Comparison of ENCODE assay signal across 8 cellular contexts in genomic region chr5:78647838-78648358, GRCh38. TPM values are rescaled to one million over a fixed set of nuclear protein-coding genes. Genes with fewer than 3 reads are reported as not detected.
A peak's percentile ranks its signal among the peaks of the same experiment; 100 is the strongest.
DNase-seq lines count a peak whose midpoint lies in the region; ATAC-seq and TF ChIP-seq lines count a peak whose summit lies in the region.

No MANE protein-coding gene starts in this region.

- intact Hi-C loops in left ventricle myocardium inferior (cut with micrococcal nuclease), result loop anchor here (10.0 kb wide), 1 partner anchor 103 kb away; no protein-coding TSS in a partner anchor

- peak overlapping the region; percentile 93 for H3K27ac ChIP-seq in left ventricle myocardium inferior (replicated peaks)
- H3K27ac ChIP-seq in parathyroid adenoma, result peak overlapping the region; percentile 90

- H3K4me2 ChIP-seq in parathyroid adenoma (ENCODE audit: low read length), result peak overlapping the region; percentile 85

- POLR2A ChIA-PET in activated naive CD8-positive, alpha-beta T cell treated with anti-CD3 and anti-CD28 coated beads, Interleukin-2, amount 10 ng/mL, durations not matched to agents 7 days and 5 days (lab: Charles Lee), result no interaction called here

- peaks cover 10% of the 10 kb centered on the region; the same call in 1 of the 2 replicates for H3K4me1 ChIP-seq in ES-I3 (ENCODE audit: insufficient read depth, low read length)
- peaks cover 34% of the 10 kb centered on the region for H3K4me1 ChIP-seq in left ventricle myocardium inferior
- peaks cover 6% of the 10 kb centered on the region for H3K4me1 ChIP-seq in parathyroid adenoma

- H3K79me2 ChIP-seq in parathyroid adenoma, result no peaks in the 10 kb centered on the region

- peak overlapping the region; percentile 70 for H3K4me3 Mint-ChIP-seq in activated naive CD8-positive, alpha-beta T cell treated with anti-CD3 and anti-CD28 coated beads, Interleukin-2, amount 10 ng/mL, durations not matched to agents 7 days and 5 days

- H3K36me3 Mint-ChIP-seq in activated naive CD8-positive, alpha-beta T cell treated with anti-CD3 and anti-CD28 coated beads, Interleukin-2, amount 10 ng/mL, durations not matched to agents 7 days and 5 days, result no peaks in the 10 kb centered on the region

- TF ChIP-seq CTCF in left ventricle myocardium inferior (IDR thresholded peaks at IDR 0.05; ENCODE audit: borderline replicate concordance), result no peak
- TF ChIP-seq CTCF in parathyroid adenoma (IDR thresholded peaks at IDR 0.05), result no peak

- no peaks in the 10 kb centered on the region for H3K9me3 Mint-ChIP-seq in activated naive CD8-positive, alpha-beta T cell treated with anti-CD3 and anti-CD28 coated beads, Interleukin-2, amount 10 ng/mL, durations not matched to agents 7 days and 5 days

- H3K4me1 Mint-ChIP-seq in activated naive CD8-positive, alpha-beta T cell treated with anti-CD3 and anti-CD28 coated beads, Interleukin-2, amount 10 ng/mL, durations not matched to agents 7 days and 5 days, result peaks cover 9% of the 10 kb centered on the region

- H3K27me3 ChIP-seq in left ventricle myocardium inferior (ENCODE audit: low read depth) (no peaks in the 10 kb centered on the region), parathyroid adenoma (ENCODE audit: control insufficient read depth, insufficient read depth, low read length) (no peaks in the 10 kb centered on the region)

- H3K36me3 ChIP-seq in ES-I3 (ENCODE audit: insufficient read depth, low read length) (no peaks in the 10 kb centered on the region), left ventricle myocardium inferior (no peaks in the 10 kb centered on the region), parathyroid adenoma (ENCODE audit: control insufficient read depth, insufficient read depth, low read length) (no peaks in the 10 kb centered on the region)

- DNase-seq in Jurkat, Clone E6-1 (ENCODE audit: low read depth, low spot score), result no peak
- DNase-seq in activated naive CD8-positive, alpha-beta T cell treated with anti-CD3 and anti-CD28 coated beads, Interleukin-2, amount 10 ng/mL, durations not matched to agents 7 days and 5 days, result no peak
- peak; percentile 73 for DNase-seq in left ventricle myocardium inferior
- DNase-seq in NK-92 (lab: John Stamatoyannopoulos, UW; ENCODE audit: unreplicated experiment), result no peak
- no peak for DNase-seq in iPS-NIHi11 (ENCODE audit: low spot score)

- H3K9ac ChIP-seq in ES-I3 (ENCODE audit: low read depth, low read length), result peak overlapping the region; percentile 71
- H3K9ac ChIP-seq in parathyroid adenoma, result no peak overlapping the region

- ATAC-seq in GM21723 (IDR thresholded peaks at IDR 0.05; ENCODE audit: unreplicated experiment), result peak; percentile 40
- ATAC-seq in activated naive CD8-positive, alpha-beta T cell treated with anti-CD3 and anti-CD28 coated beads, Interleukin-2, amount 10 ng/mL, durations not matched to agents 7 days and 5 days (ENCODE audit: low read depth), result peak; percentile 7

- peak overlapping the region; percentile 50 for H3K4me3 ChIP-seq in Jurkat, Clone E6-1 (ENCODE audit: low read length)
- H3K4me3 ChIP-seq in left ventricle myocardium inferior (peak overlapping the region; percentile 87), parathyroid adenoma (ENCODE audit: low read depth, low read length) (peak overlapping the region; percentile 68)

- H2AFZ ChIP-seq in parathyroid adenoma, result peak overlapping the region; percentile 90

- no peak overlapping the region for H3K27ac Mint-ChIP-seq in activated naive CD8-positive, alpha-beta T cell treated with anti-CD3 and anti-CD28 coated beads, Interleukin-2, amount 10 ng/mL, durations not matched to agents 7 days and 5 days

- H3K9me3 ChIP-seq in ES-I3 (ENCODE audit: control insufficient read depth, insufficient read depth, low read length) (no peaks in the 10 kb centered on the region), left ventricle myocardium inferior (replicated peaks) (no peaks in the 10 kb centered on the region), parathyroid adenoma (ENCODE audit: control insufficient read depth, low read length) (no peaks in the 10 kb centered on the region)

- H3K27me3 Mint-ChIP-seq in activated naive CD8-positive, alpha-beta T cell treated with anti-CD3 and anti-CD28 coated beads, Interleukin-2, amount 10 ng/mL, durations not matched to agents 7 days and 5 days, result peaks cover 58% of the 10 kb centered on the region

RNA-seq across cellular contexts. Expression of gene LHFPL2, which starts 0.7 kb away (rescaled TPM):
- polyA plus RNA-seq in Jurkat, Clone E6-1 (2012; ENCODE audit: insufficient read depth, insufficient read length), result 3.4 TPM
- 1 to 10 TPM; 2.4 to 2.8 TPM for total RNA-seq in activated naive CD8-positive, alpha-beta T cell treated with anti-CD3 and anti-CD28 coated beads, Interleukin-2, amount 10 ng/mL, durations not matched to agents 7 days and 5 days
- 5.0 TPM for total RNA-seq in left ventricle myocardium inferior
